ENCODE assay signal across 1 cellular context in the genomic region with DNA sequence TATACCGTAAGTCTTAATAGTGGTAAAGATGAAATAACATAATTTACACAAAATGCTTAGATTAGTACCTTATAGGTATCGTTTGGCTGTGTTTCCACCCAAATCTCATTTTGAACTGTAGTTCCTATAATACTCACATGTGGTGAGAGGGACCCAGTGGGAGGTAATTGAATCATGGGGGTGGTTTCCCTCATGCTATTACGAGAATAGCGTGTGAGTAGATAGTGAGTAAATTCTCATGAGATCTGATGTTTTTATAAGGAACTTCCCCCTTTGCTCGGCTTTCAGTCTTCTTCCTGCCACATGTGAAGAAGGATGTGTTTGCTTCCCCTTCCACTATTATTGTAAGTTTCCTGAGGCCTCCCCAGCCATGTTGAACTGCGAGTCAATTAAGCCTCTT.
TF ChIP-seq lines count a peak whose summit lies in the region.

No MANE protein-coding gene starts in this region.

TF ChIP-seq in GM23338, 12 proteins besides CTCF, POLR2A, EP300 and RAD21 (continued from another document):
- TF ChIP-seq ZNF462 (CRISPR knock-in tag; IDR thresholded peaks at IDR 0.05) (no peak), NANOG (IDR thresholded peaks at IDR 0.05; ENCODE audit: borderline replicate concordance) (no peak), POLR2AphosphoS5 (IDR thresholded peaks at IDR 0.05; ENCODE audit: low read depth) (no peak)
